25 cellular contexts compared by ENCODE assay signal in genomic region chr12:68007466-68007865, GRCh38. TPM values are rescaled to one million over a fixed set of nuclear protein-coding genes. Genes with fewer than 3 reads are reported as not detected.
A peak's percentile ranks its signal among the peaks of the same experiment; 100 is the strongest.
DNase-seq lines count a peak whose midpoint lies in the region; ATAC-seq and TF ChIP-seq lines count a peak whose summit lies in the region.
"Had no signal": no experiment of that assay in that cellular context is flagged by ENCODE, and none has a peak within 500 bp of the region (broad histone marks: within the 10 kb centered on the region; RNA-seq: fewer than 3 reads in every experiment).

No MANE protein-coding gene starts in this region.

- H3K27me3 Mint-ChIP-seq in CD8-positive, alpha-beta T cell (ENCODE audit: low read depth) = no peaks in the 10 kb centered on the region
- peaks cover 4% of the 10 kb centered on the region for H3K27me3 Mint-ChIP-seq in HFFc6 (ENCODE audit: insufficient read depth)
- no peaks in the 10 kb centered on the region for H3K27me3 Mint-ChIP-seq in activated CD8-positive, alpha-beta T cell treated with anti-CD3 and anti-CD28 coated beads for 36 hours
- H3K27me3 Mint-ChIP-seq: stimulated activated naive B cell treated with anti-CD40 and anti-IgM and Interleukin-4, amounts not matched to agents 10 μg/mL and 1 μg/mL and 100 μg/mL, for 72 hours had no signal

- ATAC-seq in CD8-positive, alpha-beta T cell = no peak
- no peak for ATAC-seq in activated CD8-positive, alpha-beta T cell treated with anti-CD3 and anti-CD28 coated beads for 36 hours
- ATAC-seq in GM19467 (IDR thresholded peaks at IDR 0.05; ENCODE audit: unreplicated experiment) (no peak), HG02884 (IDR thresholded peaks at IDR 0.05; ENCODE audit: unreplicated experiment) (no peak)
- ATAC-seq: activated T-cell treated with anti-CD3 and anti-CD28 coated beads, Interleukin-2, amount 50 U/mL, for 4 hours; left lung; Panc1; stimulated activated naive B cell treated with anti-CD40 and anti-IgM and Interleukin-4, amounts not matched to agents 10 μg/mL and 1 μg/mL and 100 μg/mL, for 72 hours had no signal

- peaks cover 3% of the 10 kb centered on the region for H3K4me1 ChIP-seq in CD8-positive, alpha-beta T cell (ENCODE audit: insufficient read depth, low read length)
- H3K4me1 ChIP-seq: colonic mucosa, left lung, SJSA1 had no signal

- DNase-seq in CD8-positive, alpha-beta T cell = no peak
- DNase-seq in HFFc6 = peak; percentile 4
- no peak for DNase-seq in epithelial cell of prostate (ENCODE audit: low read depth, low spot score)
- peak; percentile 34 for DNase-seq in myocyte (ENCODE audit: low read depth)
- no peak for DNase-seq in GM10248 (ENCODE audit: extremely low spot score)
- no peak for DNase-seq in activated CD8-positive, alpha-beta T cell treated with anti-CD3 and anti-CD28 coated beads for 36 hours
- DNase-seq: activated T-cell treated with anti-CD3 and anti-CD28 coated beads, Interleukin-2, amount 50 U/mL, for 4 hours; colonic mucosa; H7; left lung; NCI-H187 treated with DMSO at 0.1 percent for 48 hours; NCI-H2227 treated with DMSO at 0.1 percent for 48 hours; nucleus accumbens; stimulated activated naive B cell treated with anti-CD40 and anti-IgM and Interleukin-4, amounts not matched to agents 10 μg/mL and 1 μg/mL and 100 μg/mL, for 72 hours; T-helper 2 cell; trophoblast cell had no signal

- H3K27ac Mint-ChIP-seq in CD8-positive, alpha-beta T cell = peak overlapping the region; percentile 16
- H3K27ac Mint-ChIP-seq in HFFc6 = no peak overlapping the region
- no peak overlapping the region for H3K27ac Mint-ChIP-seq in activated CD8-positive, alpha-beta T cell treated with anti-CD3 and anti-CD28 coated beads for 36 hours
- H3K27ac Mint-ChIP-seq: activated naive CD8-positive, alpha-beta T cell; stimulated activated naive B cell treated with anti-CD40 and anti-IgM and Interleukin-4, amounts not matched to agents 10 μg/mL and 1 μg/mL and 100 μg/mL, for 72 hours had no signal

- H3K36me3 ChIP-seq in CD8-positive, alpha-beta T cell (ENCODE audit: insufficient read depth, low read length) = no peaks in the 10 kb centered on the region
- H3K36me3 ChIP-seq: BLaER1 treated with 17β-estradiol and CSF1 and Interleukin-3, amounts not matched to agents 10 nM and 100 nM; colonic mucosa; left lung; SJSA1 had no signal

- no peaks in the 10 kb centered on the region for H3K9me3 Mint-ChIP-seq in CD8-positive, alpha-beta T cell
- peaks cover 11% of the 10 kb centered on the region for H3K9me3 Mint-ChIP-seq in HFFc6
- H3K9me3 Mint-ChIP-seq in activated CD8-positive, alpha-beta T cell treated with anti-CD3 and anti-CD28 coated beads for 36 hours = no peaks in the 10 kb centered on the region
- H3K9me3 Mint-ChIP-seq: activated T-cell treated with anti-CD3 and anti-CD28 coated beads, Interleukin-2, amount 50 U/mL, for 4 hours; stimulated activated naive B cell treated with anti-CD40 and anti-IgM and Interleukin-4, amounts not matched to agents 10 μg/mL and 1 μg/mL and 100 μg/mL, for 72 hours had no signal

- no peak for TF ChIP-seq CTCF in CD8-positive, alpha-beta T cell (IDR thresholded peaks at IDR 0.05)
- TF ChIP-seq CTCF in HFFc6 (IDR thresholded peaks at IDR 0.05) (no peak), GM10248 (IDR thresholded peaks at IDR 0.05; ENCODE audit: control extremely low read depth, extremely low read depth, low read depth, missing control alignments) (no peak)
- no peak for TF ChIP-seq CTCF in activated CD8-positive, alpha-beta T cell treated with anti-CD3 and anti-CD28 coated beads for 36 hours (IDR thresholded peaks at IDR 0.05)

- peaks cover 40% of the 10 kb centered on the region for H3K36me3 Mint-ChIP-seq in CD8-positive, alpha-beta T cell
- peaks cover 10% of the 10 kb centered on the region for H3K36me3 Mint-ChIP-seq in HFFc6 (ENCODE audit: low read depth)
- peaks cover 2% of the 10 kb centered on the region for H3K36me3 Mint-ChIP-seq in activated CD8-positive, alpha-beta T cell treated with anti-CD3 and anti-CD28 coated beads for 36 hours (ENCODE audit: low read depth)

- no peak overlapping the region for H3K4me3 ChIP-seq in CD8-positive, alpha-beta T cell (ENCODE audit: low read depth, low read length)
- H3K4me3 ChIP-seq: BLaER1 treated with 17β-estradiol and CSF1 and Interleukin-3, amounts not matched to agents 10 nM and 100 nM; colonic mucosa; left lung; SJSA1 had no signal

- CTCF ChIA-PET in CD8-positive, alpha-beta T cell (lab: Charles Lee) = interaction anchor here (0.5 to 0.9 kb wide), 2 partner anchors 15 to 33 kb away, joined by 3 read pairs; no protein-coding TSS in a partner anchor
- CTCF ChIA-PET in GM10248 (lab: Yijun Ruan, JAX) = interaction anchor here (1.0 to 1.5 kb wide), 4 partner anchors 11 to 33 kb away, joined by 3 to 7 read pairs (median 4); no protein-coding TSS in a partner anchor
- CTCF ChIA-PET in activated CD8-positive, alpha-beta T cell treated with anti-CD3 and anti-CD28 coated beads for 36 hours (lab: Charles Lee) = interaction anchor here (1.1 to 2.1 kb wide), 5 partner anchors 10 to 651 kb away, joined by 3 to 7 read pairs (median 4); no protein-coding TSS in a partner anchor

- no peak overlapping the region for H3K4me3 Mint-ChIP-seq in CD8-positive, alpha-beta T cell
- no peak overlapping the region for H3K4me3 Mint-ChIP-seq in HFFc6
- H3K4me3 Mint-ChIP-seq in activated CD8-positive, alpha-beta T cell treated with anti-CD3 and anti-CD28 coated beads for 36 hours = no peak overlapping the region
- H3K4me3 Mint-ChIP-seq: activated naive CD8-positive, alpha-beta T cell; activated T-cell treated with anti-CD3 and anti-CD28 coated beads, Interleukin-2, amount 50 U/mL, for 4 hours; stimulated activated naive B cell treated with anti-CD40 and anti-IgM and Interleukin-4, amounts not matched to agents 10 μg/mL and 1 μg/mL and 100 μg/mL, for 72 hours had no signal

- POLR2A ChIA-PET in CD8-positive, alpha-beta T cell (lab: Charles Lee) = no interaction called here
- POLR2A ChIA-PET in GM10248 (lab: Yijun Ruan, JAX) = no interaction called here
- POLR2A ChIA-PET in activated CD8-positive, alpha-beta T cell treated with anti-CD3 and anti-CD28 coated beads for 36 hours (lab: Charles Lee) = no interaction called here

- peaks cover 27% of the 10 kb centered on the region for H3K4me1 Mint-ChIP-seq in CD8-positive, alpha-beta T cell (ENCODE audit: low read depth)
- peaks cover 24% of the 10 kb centered on the region for H3K4me1 Mint-ChIP-seq in HFFc6 (ENCODE audit: low read depth)
- H3K4me1 Mint-ChIP-seq in activated CD8-positive, alpha-beta T cell treated with anti-CD3 and anti-CD28 coated beads for 36 hours (ENCODE audit: low read depth) = peaks cover 19% of the 10 kb centered on the region

- H3K27ac ChIP-seq in CD8-positive, alpha-beta T cell (ENCODE audit: low read depth, low read length) = no peak overlapping the region
- H3K27ac ChIP-seq in epithelial cell of prostate = peak overlapping the region; percentile 50
- H3K27ac ChIP-seq: BLaER1 treated with 17β-estradiol and CSF1 and Interleukin-3, amounts not matched to agents 10 nM and 100 nM; colonic mucosa; left lung; SJSA1; VCaP had no signal

- no peaks in the 10 kb centered on the region for H3K9me3 ChIP-seq in CD8-positive, alpha-beta T cell (ENCODE audit: low read length)
- H3K9me3 ChIP-seq: colonic mucosa, left lung, SJSA1 had no signal

- no peaks in the 10 kb centered on the region for H3K27me3 ChIP-seq in CD8-positive, alpha-beta T cell (ENCODE audit: insufficient read depth, low read length)
- H3K27me3 ChIP-seq: BLaER1 treated with 17β-estradiol and CSF1 and Interleukin-3, amounts not matched to agents 10 nM and 100 nM; colonic mucosa; left lung; SJSA1 had no signal

- intact Hi-C loops in CD8-positive, alpha-beta T cell (cut with DNase I, micrococcal nuclease) = no loop called here
- intact Hi-C loops in activated CD8-positive, alpha-beta T cell treated with anti-CD3 and anti-CD28 coated beads for 36 hours (cut with micrococcal nuclease) = no loop called here

RNA-seq across cellular contexts. Expression of gene IFNG-AS1, which starts 18.2 kb away (rescaled TPM):
- 1 to 10 TPM; 2.1 to 3.0 TPM for total RNA-seq in CD8-positive, alpha-beta T cell
- not detected for total RNA-seq in HFFc6 (2021; fragmentation: NEBNext Ultra II Directional; extraction: Animal tissue kit (Norgen Biotek cat#: 25700))
- 1.8 TPM in 1 of 2 replicates, not detected in the other for total RNA-seq in myocyte
- 0.11 TPM for polyA plus RNA-seq in myocyte (2012)
- under 1 TPM in 1 of 2 experiments, not detected in 1; 0.25 TPM for total RNA-seq in activated CD8-positive, alpha-beta T cell treated with anti-CD3 and anti-CD28 coated beads for 36 hours
- total RNA-seq: colonic mucosa, endothelial cell of umbilical vein, G401, H7, SJSA1 had no signal
- polyA plus RNA-seq: endothelial cell of umbilical vein had no signal

Comparison
In these comparisons a context has a peak if more than half of its experiments do, and no peak if none do; other contexts are left out.
1. DNase-seq: peak in HFFc6 (single experiment) and myocyte (single experiment); none in CD8-positive, alpha-beta T cell (0 of 7), epithelial cell of prostate (single experiment), GM10248 (single experiment) and activated CD8-positive, alpha-beta T cell treated with anti-CD3 and anti-CD28 coated beads for 36 hours (single experiment).